Comparison of ENCODE assay signal across 2 cellular contexts in genomic region chr11:93611836-93612677, GRCh38.
TF ChIP-seq lines count a peak whose summit lies in the region.

No MANE protein-coding gene starts in this region.

TF ChIP-seq in liver, 16 proteins besides CTCF, POLR2A, EP300 and RAD21 (continued from another document):
- no peak for TF ChIP-seq REST (IDR thresholded peaks at IDR 0.05)
- TF ChIP-seq MAX (IDR thresholded peaks at IDR 0.05), result peak; percentile 19
- peak; percentile 27 for TF ChIP-seq YY1 (IDR thresholded peaks at IDR 0.05)
- no peak for TF ChIP-seq TAF1 (conservative IDR thresholded peaks at IDR 0.05)
- no peak for TF ChIP-seq FOXA2 (IDR thresholded peaks at IDR 0.05)
- TF ChIP-seq HNF4A (conservative IDR thresholded peaks at IDR 0.05), result peak; percentile 85 to 86
- TF ChIP-seq NR2F2 (IDR thresholded peaks at IDR 0.05), result no peak

TF ChIP-seq in HepG2, 621 proteins besides CTCF, POLR2A, EP300 and RAD21 (continued from another document):
- TF ChIP-seq ARID4A (CRISPR knock-in tag; IDR thresholded peaks at IDR 0.05; ENCODE audit: borderline replicate concordance) (no peak), POGK (CRISPR knock-in tag; conservative IDR thresholded peaks at IDR 0.05) (no peak), PRMT3 (CRISPR knock-in tag; IDR thresholded peaks at IDR 0.05; ENCODE audit: borderline replicate concordance, low read depth) (no peak), FOXP4 (CRISPR knock-in tag; IDR thresholded peaks at IDR 0.05) (no peak), CCDC6 (CRISPR knock-in tag; IDR thresholded peaks at IDR 0.05) (no peak)
